Comparison of ENCODE assay signal across 8 cellular contexts in the genomic region with DNA sequence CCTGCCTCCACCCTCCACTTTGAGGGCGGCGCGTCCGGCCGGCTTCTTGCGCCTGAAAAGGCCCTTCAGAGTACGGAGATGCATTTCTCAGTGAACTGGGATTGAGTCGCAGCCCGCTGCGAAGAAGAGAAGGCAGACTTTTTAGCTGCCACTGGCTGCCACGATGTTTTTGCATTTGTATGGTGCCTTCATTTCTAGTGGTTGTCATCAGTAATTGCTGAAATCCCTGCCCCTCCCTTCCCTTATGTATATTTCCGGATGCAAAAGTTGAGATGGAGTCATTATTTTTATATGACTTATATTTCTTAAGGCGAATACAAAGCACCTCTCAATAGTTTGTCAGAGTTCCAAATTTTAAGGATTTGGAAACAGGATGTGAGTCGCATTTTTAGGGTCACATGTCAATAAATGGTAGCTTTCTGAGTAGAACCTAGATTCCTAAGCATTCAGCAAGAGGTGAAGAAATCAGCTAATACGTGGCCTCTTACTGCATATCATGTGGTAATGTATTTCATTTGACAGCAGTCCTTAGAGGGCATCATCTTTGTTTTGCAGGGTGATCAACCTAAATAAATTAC. TPM values are rescaled to one million over a fixed set of nuclear protein-coding genes. Genes with fewer than 3 reads are reported as not detected.
A peak's percentile ranks its signal among the peaks of the same experiment; 100 is the strongest.
DNase-seq lines count a peak whose midpoint lies in the region; ATAC-seq lines count a peak whose summit lies in the region.

No MANE protein-coding gene starts in this region.

- ATAC-seq in HG02938 (IDR thresholded peaks at IDR 0.05; ENCODE audit: unreplicated experiment) (peak; percentile 11), GM19463 (IDR thresholded peaks at IDR 0.05; ENCODE audit: unreplicated experiment) (no peak)
- ATAC-seq in stimulated activated naive CD8-positive, alpha-beta T cell treated with anti-CD3 and anti-CD28 coated beads, Interleukin-15, amount 100 ng/mL, for 72 hours, result no peak

- no peaks in the 10 kb centered on the region for H3K4me1 ChIP-seq in iPS DF 6.9 (ENCODE audit: control insufficient read depth, insufficient read depth, low read length)

- no peaks in the 10 kb centered on the region for H3K27me3 Mint-ChIP-seq in activated T-helper 1 cell treated with anti-CD3 and anti-CD28 coated beads, Interleukin-12 subunit alpha, Interleukin-12 subunit beta, Interleukin-2, Interleukin-4 antibody, amounts not matched to agents 30 ng/mL and 10 ng/mL and 1 ng/mL, durations not matched to agents 14 hours and 24 hours and 36 hours (ENCODE audit: insufficient read depth)
- no peaks in the 10 kb centered on the region for H3K27me3 Mint-ChIP-seq in stimulated activated naive CD8-positive, alpha-beta T cell treated with anti-CD3 and anti-CD28 coated beads, Interleukin-15, amount 100 ng/mL, for 72 hours

- no CpG with 5 or more reads among the region's 15 CpGs for WGBS in iPS DF 6.9 (ENCODE audit: insufficient coverage, insufficient read length)

- H3K4me3 ChIP-seq in iPS DF 6.9 (ENCODE audit: low read length), result peak overlapping the region; percentile 100; the same call in 1 of the 2 replicates

- peaks cover 9% of the 10 kb centered on the region for H3K36me3 Mint-ChIP-seq in activated T-helper 1 cell treated with anti-CD3 and anti-CD28 coated beads, Interleukin-12 subunit alpha, Interleukin-12 subunit beta, Interleukin-2, Interleukin-4 antibody, amounts not matched to agents 30 ng/mL and 10 ng/mL and 1 ng/mL, durations not matched to agents 14 hours and 24 hours and 36 hours (ENCODE audit: low read depth)

- peak overlapping the region; percentile 81 for H3K4me3 Mint-ChIP-seq in activated T-helper 1 cell treated with anti-CD3 and anti-CD28 coated beads, Interleukin-12 subunit alpha, Interleukin-12 subunit beta, Interleukin-2, Interleukin-4 antibody, amounts not matched to agents 30 ng/mL and 10 ng/mL and 1 ng/mL, durations not matched to agents 14 hours and 24 hours and 36 hours
- peak overlapping the region; percentile 81 to 99 for H3K4me3 Mint-ChIP-seq in stimulated activated naive CD8-positive, alpha-beta T cell treated with anti-CD3 and anti-CD28 coated beads, Interleukin-15, amount 100 ng/mL, for 72 hours

- peak; percentile 7 to 18 for DNase-seq in AML-193 (lab: John Stamatoyannopoulos, UW)
- peak; percentile 4 for DNase-seq in activated T-helper 1 cell treated with anti-CD3 and anti-CD28 coated beads, Interleukin-12 subunit alpha, Interleukin-12 subunit beta, Interleukin-2, Interleukin-4 antibody, amounts not matched to agents 30 ng/mL and 10 ng/mL and 1 ng/mL, durations not matched to agents 14 hours and 24 hours and 36 hours (ENCODE audit: low spot score)
- DNase-seq in iPS DF 6.9 (ENCODE audit: low read depth, low spot score), result no peak
- peak in 1 of 2 donors; percentile 15 for DNase-seq in stimulated activated naive CD8-positive, alpha-beta T cell treated with anti-CD3 and anti-CD28 coated beads, Interleukin-15, amount 100 ng/mL, for 72 hours
- no peak for DNase-seq in SKM-1 treated with dmso at 0.1 percent for 144 hours (lab: John Stamatoyannopoulos, UW; ENCODE audit: unreplicated experiment)
- no peak for DNase-seq in NCI-H2029 treated with DMSO at 0.1 percent for 48 hours (lab: John Stamatoyannopoulos, UW)

- H3K9me3 ChIP-seq in iPS DF 6.9 (ENCODE audit: control insufficient read depth, insufficient read depth, low read length), result no peaks in the 10 kb centered on the region

- intact Hi-C loops in activated T-helper 1 cell treated with anti-CD3 and anti-CD28 coated beads, Interleukin-12 subunit alpha, Interleukin-12 subunit beta, Interleukin-2, Interleukin-4 antibody, amounts not matched to agents 30 ng/mL and 10 ng/mL and 1 ng/mL, durations not matched to agents 14 hours and 24 hours and 36 hours (cut with micrococcal nuclease), result loop anchor here (2.0 to 10.0 kb wide), 3 partner anchors 37 to 751 kb away; partner anchors contain the start of genes DDX3X and USP9X

- H3K27ac Mint-ChIP-seq in activated T-helper 1 cell treated with anti-CD3 and anti-CD28 coated beads, Interleukin-12 subunit alpha, Interleukin-12 subunit beta, Interleukin-2, Interleukin-4 antibody, amounts not matched to agents 30 ng/mL and 10 ng/mL and 1 ng/mL, durations not matched to agents 14 hours and 24 hours and 36 hours, result peak overlapping the region; percentile 40
- H3K27ac Mint-ChIP-seq in stimulated activated naive CD8-positive, alpha-beta T cell treated with anti-CD3 and anti-CD28 coated beads, Interleukin-15, amount 100 ng/mL, for 72 hours, result peak overlapping the region; percentile 19 to 72

- H3K9me3 Mint-ChIP-seq in activated T-helper 1 cell treated with anti-CD3 and anti-CD28 coated beads, Interleukin-12 subunit alpha, Interleukin-12 subunit beta, Interleukin-2, Interleukin-4 antibody, amounts not matched to agents 30 ng/mL and 10 ng/mL and 1 ng/mL, durations not matched to agents 14 hours and 24 hours and 36 hours, result no peaks in the 10 kb centered on the region
- no peaks in the 10 kb centered on the region for H3K9me3 Mint-ChIP-seq in stimulated activated naive CD8-positive, alpha-beta T cell treated with anti-CD3 and anti-CD28 coated beads, Interleukin-15, amount 100 ng/mL, for 72 hours

- H3K27me3 ChIP-seq in iPS DF 6.9 (ENCODE audit: control insufficient read depth, insufficient read depth, low read length), result no peaks in the 10 kb centered on the region

- H3K4me1 Mint-ChIP-seq in activated T-helper 1 cell treated with anti-CD3 and anti-CD28 coated beads, Interleukin-12 subunit alpha, Interleukin-12 subunit beta, Interleukin-2, Interleukin-4 antibody, amounts not matched to agents 30 ng/mL and 10 ng/mL and 1 ng/mL, durations not matched to agents 14 hours and 24 hours and 36 hours (ENCODE audit: low read depth), result peaks cover 24% of the 10 kb centered on the region
- peaks cover 49% of the 10 kb centered on the region for H3K4me1 Mint-ChIP-seq in stimulated activated naive CD8-positive, alpha-beta T cell treated with anti-CD3 and anti-CD28 coated beads, Interleukin-15, amount 100 ng/mL, for 72 hours

- no peaks in the 10 kb centered on the region for H3K36me3 ChIP-seq in iPS DF 6.9 (ENCODE audit: control insufficient read depth, insufficient read depth, low read length)

- H3K27ac ChIP-seq in iPS DF 6.9 (ENCODE audit: low read length), result no peak overlapping the region

RNA-seq across cellular contexts. Expression of gene ATP6AP2, which starts 0.7 kb away (rescaled TPM):
- total RNA-seq in activated T-helper 1 cell treated with anti-CD3 and anti-CD28 coated beads, Interleukin-12 subunit alpha, Interleukin-12 subunit beta, Interleukin-2, Interleukin-4 antibody, amounts not matched to agents 30 ng/mL and 10 ng/mL and 1 ng/mL, durations not matched to agents 14 hours and 24 hours and 36 hours, result 65.4 and 67.1 TPM in 2 replicates

RNA-seq across cellular contexts. Expression of gene MPC1L, which starts 41.8 kb away (rescaled TPM):
- not detected in 2 replicates for total RNA-seq in activated T-helper 1 cell treated with anti-CD3 and anti-CD28 coated beads, Interleukin-12 subunit alpha, Interleukin-12 subunit beta, Interleukin-2, Interleukin-4 antibody, amounts not matched to agents 30 ng/mL and 10 ng/mL and 1 ng/mL, durations not matched to agents 14 hours and 24 hours and 36 hours

Comparison
In these comparisons a context has a peak if more than half of its experiments do, and no peak if none do; other contexts are left out.
1. DNase-seq: peak in AML-193 (2 of 2) and activated T-helper 1 cell treated with anti-CD3 and anti-CD28 coated beads, Interleukin-12 subunit alpha, Interleukin-12 subunit beta, Interleukin-2, Interleukin-4 antibody, amounts not matched to agents 30 ng/mL and 10 ng/mL and 1 ng/mL, durations not matched to agents 14 hours and 24 hours and 36 hours (single experiment); none in iPS DF 6.9 (single experiment), SKM-1 treated with dmso at 0.1 percent for 144 hours (single experiment) and NCI-H2029 treated with DMSO at 0.1 percent for 48 hours (single experiment).